In genomic region chr16:12613131-12613991, GRCh38 we compare ENCODE assay signal across 9 cellular contexts.
DNase-seq lines count a peak whose midpoint lies in the region; ATAC-seq, FAIRE-seq and TF ChIP-seq lines count a peak whose summit lies in the region.
"Had no signal": no experiment of that assay in that cellular context is flagged by ENCODE, and none has a peak within 500 bp of the region (broad histone marks: within the 10 kb centered on the region; RNA-seq: fewer than 3 reads in every experiment).

No MANE protein-coding gene starts in this region.

- WGBS in H1 (ENCODE audit: extremely low coverage in 1 of 2, insufficient coverage in 1 of 2, insufficient read length in 1 of 2, insufficient replicate concordance in 2 of 2, low coverage in 1 of 2, low lambda C conversion rate in 2 of 2, missing lambda C conversion rate in 1 of 2), 2 experiments: 69% methylated on average over 15 of the region's 15 CpGs; no CpG with 5 or more reads in 1 of the 2 experiments

- H4K20me1 ChIP-seq in H1 (replicated peaks in 1 of 2; ENCODE audit: control insufficient read depth in 1 of 2, insufficient read depth in 2 of 2, low read length in 2 of 2): no peaks in the 10 kb centered on the region

- no peak overlapping the region for H3K14ac ChIP-seq in H1 (ENCODE audit: insufficient read length)

- peak; percentile 53 for ATAC-seq in HG02642 (IDR thresholded peaks at IDR 0.05; ENCODE audit: poor library complexity, unreplicated experiment)
- ATAC-seq in RWPE2 (ENCODE audit: low read depth): peak; percentile 73
- ATAC-seq in GM19035 (IDR thresholded peaks at IDR 0.05; ENCODE audit: unreplicated experiment): no peak

- no peak overlapping the region for H2BK120ac ChIP-seq in H1 (replicated peaks; ENCODE audit: low read depth, low read length)

- peaks cover 7% of the 10 kb centered on the region for H3K36me3 Mint-ChIP-seq in Caco-2 (ENCODE audit: insufficient read depth, unreplicated experiment)

- no TSS peak for BruUV-seq in Caco-2 (replicated peaks; lab: Mats Ljungman, UMichigan)

- H2AK5ac ChIP-seq in H1 (ENCODE audit: low read depth, low read length): peak overlapping the region; percentile 84; the same call in 1 of the 2 replicates

- TF ChIP-seq RAD21 in H1 (IDR thresholded peaks at IDR 0.05 in 1 of 2, conservative IDR thresholded peaks at IDR 0.05 in 1 of 2; ENCODE audit: low read depth in 2 of 2, low read length in 2 of 2): no peak

- intact Hi-C loops in Caco-2 (cut with micrococcal nuclease; ENCODE audit: unreplicated experiment): loop anchor here (1.0 to 5.0 kb wide), 3 partner anchors 39 to 189 kb away; partner anchors contain the start of gene CPPED1

- H3K4me2 ChIP-seq in H1 (ENCODE audit: insufficient read depth in 1 of 2, low read depth in 2 of 2, low read length in 2 of 2): no peak overlapping the region; a peak in 1 of 4 replicates

- CTCF ChIA-PET in Caco-2 (lab: Charles Lee) (no interaction called here), H1 (lab: Charles Lee; ENCODE audit: partially characterized antibody) (interaction anchor here (1.0 kb wide), 1 partner anchor 63 kb away, joined by 3 read pairs; no protein-coding TSS in a partner anchor)

- no peak overlapping the region for H4K5ac ChIP-seq in H1 (ENCODE audit: insufficient read length, low read depth, low read length)

- H3K79me1 ChIP-seq in H1 (ENCODE audit: low read depth, low read length): no peaks in the 10 kb centered on the region

- H3K4me3 ChIP-seq in Caco-2 (ENCODE audit: low read depth, low read length) (no peak overlapping the region), RWPE2 (ENCODE audit: severe bottlenecking) (no peak overlapping the region), H1 (ENCODE audit: extremely low read depth in 1 of 4, insufficient read depth in 2 of 4, low read depth in 3 of 4, low read length in 4 of 4) (no peak overlapping the region)

- H2AFZ ChIP-seq in H1 (ENCODE audit: low read length): no peak overlapping the region

- POLR2A ChIA-PET in Caco-2 (lab: Charles Lee): interaction anchor here (0.6 kb wide), 1 partner anchor 284 kb away, joined by 8 read pairs; no protein-coding TSS in a partner anchor
- POLR2A ChIA-PET in H1 (lab: Charles Lee; ENCODE audit: partially characterized antibody): no interaction called here

- no peaks in the 10 kb centered on the region for H3K23me2 ChIP-seq in H1 (ENCODE audit: low read depth, low read length)

- H3K9me3 ChIP-seq in Caco-2: 0 out of 2 replicates have a peak, but pooled peaks cover 9% of the 10 kb centered on the region
- H3K9me3 ChIP-seq in RWPE2 (ENCODE audit: severe bottlenecking): no peaks in the 10 kb centered on the region
- no peaks in the 10 kb centered on the region for H3K9me3 ChIP-seq in H1 (ENCODE audit: insufficient read depth in 2 of 2, low read depth in 1 of 2, low read length in 1 of 2)

- no peak for FAIRE-seq in H1 (lab: Jason Lieb, UNC)

- H4K91ac ChIP-seq in H1 (replicated peaks; ENCODE audit: insufficient read length, low read length): no peak overlapping the region

- H3K27me3 ChIP-seq in Caco-2 (replicated peaks; ENCODE audit: control insufficient read depth, insufficient read depth, low read length) (no peaks in the 10 kb centered on the region), RWPE2 (ENCODE audit: insufficient read depth, poor library complexity, severe bottlenecking) (no peaks in the 10 kb centered on the region), H1 (replicated peaks in 1 of 4; ENCODE audit: control insufficient read depth in 3 of 4, extremely low read depth in 1 of 4, insufficient read depth in 3 of 4, low read length in 3 of 4) (no peaks in the 10 kb centered on the region)

- TF ChIP-seq POLR2A in H1 (IDR thresholded peaks at IDR 0.05; ENCODE audit: control extremely low read depth in 1 of 2, low read depth in 2 of 2, low read length in 2 of 2): no peak

- no peak overlapping the region for H2BK15ac ChIP-seq in H1 (ENCODE audit: low read length)

- H4K8ac ChIP-seq in H1 (ENCODE audit: extremely low read depth, insufficient read depth, low read length): no peak overlapping the region

- no peak for TF ChIP-seq CTCF in Caco-2 (IDR thresholded peaks at IDR 0.05; ENCODE audit: insufficient read depth in 1 of 2, low read depth in 1 of 2, low read length in 1 of 2, severe bottlenecking in 1 of 2, unreplicated experiment in 1 of 2)
- no peak for TF ChIP-seq CTCF in RWPE2 (IDR thresholded peaks at IDR 0.05; ENCODE audit: poor library complexity, severe bottlenecking)
- TF ChIP-seq CTCF in H1 (IDR thresholded peaks at IDR 0.05; ENCODE audit: control extremely low read depth in 1 of 3, insufficient read depth in 1 of 3, low read depth in 1 of 3, low read length in 3 of 3): no peak

- H2BK12ac ChIP-seq in H1 (ENCODE audit: low read depth, low read length): no peak overlapping the region; the same call in 1 of the 2 replicates

- H3K56ac ChIP-seq in H1 (replicated peaks; ENCODE audit: insufficient read length, low read depth, low read length): no peak overlapping the region

- H3K79me2 ChIP-seq in H1 (ENCODE audit: control insufficient read depth in 1 of 2, insufficient read depth in 2 of 2, low read length in 2 of 2): no peaks in the 10 kb centered on the region

- H3K23ac ChIP-seq in H1 (ENCODE audit: insufficient read length): no peak overlapping the region

- no peaks in the 10 kb centered on the region for H3K27me3 Mint-ChIP-seq in Caco-2 (ENCODE audit: insufficient read depth, unreplicated experiment)

- H2BK20ac ChIP-seq in H1 (ENCODE audit: low read length): 0 out of 2 replicates have a peak overlapping the region, but pooled peaks have one; percentile 65

- H3K27ac Mint-ChIP-seq in Caco-2 (ENCODE audit: unreplicated experiment): peak overlapping the region; percentile 94

- H3K4me1 Mint-ChIP-seq in Caco-2 (ENCODE audit: low read depth, unreplicated experiment): peaks cover 14% of the 10 kb centered on the region
- H3K4me1 Mint-ChIP-seq: central memory CD8-positive, alpha-beta T cell had no signal

- H3K27ac ChIP-seq in RWPE2 (ENCODE audit: poor library complexity, severe bottlenecking) (peak overlapping the region; percentile 29), H1 (ENCODE audit: low read depth, low read length) (no peak overlapping the region)

- peak overlapping the region; percentile 38; the same call in 1 of the 2 replicates for H3K18ac ChIP-seq in H1 (ENCODE audit: extremely low read depth, low read length)

- no peak overlapping the region for H3K9ac ChIP-seq in H1 (replicated peaks in 1 of 4; ENCODE audit: extremely low read depth in 1 of 4, low read depth in 3 of 4, low read length in 3 of 4)

- peak; percentile 83 to 89 for DNase-seq in Caco-2
- DNase-seq in RWPE2 (ENCODE audit: low spot score): no peak
- peak in 1 of 2 experiments; percentile 39 for DNase-seq in H1 (ENCODE audit: low read depth in 1 of 2, low spot score in 2 of 2)
- peak; percentile 9 for DNase-seq in stimulated activated CD8-positive, alpha-beta memory T cell treated with anti-CD3 and anti-CD28 coated beads, Interleukin-12 subunit alpha, Interleukin-12 subunit beta, amount 100 ng/mL, for 4 hours (ENCODE audit: low read depth)
- no peak for DNase-seq in SHP77 (lab: John Stamatoyannopoulos, UW)
- DNase-seq in NCI-H1092 treated with DMSO at 0.1 percent for 48 hours (lab: John Stamatoyannopoulos, UW): no peak

- no peak overlapping the region for H2BK5ac ChIP-seq in H1 (ENCODE audit: low read depth, low read length)

- no peaks in the 10 kb centered on the region for H3K36me3 ChIP-seq in Caco-2 (ENCODE audit: control insufficient read depth, insufficient read depth, low read length)
- H3K36me3 ChIP-seq in RWPE2 (ENCODE audit: low read depth): no peaks in the 10 kb centered on the region
- H3K36me3 ChIP-seq in H1 (ENCODE audit: control insufficient read depth in 2 of 4, insufficient read depth in 4 of 4, low read length in 3 of 4): no peaks in the 10 kb centered on the region; a peak in 1 of 8 replicates

- peaks cover 51% of the 10 kb centered on the region for H3K4me1 ChIP-seq in Caco-2
- H3K4me1 ChIP-seq in RWPE2 (ENCODE audit: insufficient read depth, poor library complexity, severe bottlenecking): peaks cover 11% of the 10 kb centered on the region
- H3K4me1 ChIP-seq in H1 (replicated peaks in 1 of 4; ENCODE audit: control insufficient read depth in 3 of 4, insufficient read depth in 4 of 4, low read length in 3 of 4): peaks cover 0 to 10% (median 4%) of the 10 kb centered on the region in 4 experiments; a peak in 4 of 7 replicates

- H3K4ac ChIP-seq in H1 (replicated peaks; ENCODE audit: insufficient read length, low read depth, low read length): no peak overlapping the region

- no peaks in the 10 kb centered on the region for H3K9me3 Mint-ChIP-seq in Caco-2 (ENCODE audit: unreplicated experiment)
- H3K9me3 Mint-ChIP-seq: central memory CD8-positive, alpha-beta T cell had no signal

- peak overlapping the region; percentile 69 for H3K4me3 Mint-ChIP-seq in Caco-2 (ENCODE audit: unreplicated experiment)
- H3K4me3 Mint-ChIP-seq: central memory CD8-positive, alpha-beta T cell had no signal

- no peak for TF ChIP-seq EP300 in H1 (IDR thresholded peaks at IDR 0.05; ENCODE audit: borderline replicate concordance in 1 of 2, low read depth in 2 of 2, low read length in 2 of 2)

TF ChIP-seq in H1, 55 proteins besides CTCF, POLR2A, EP300 and RAD21 (continues in another document):
- peak; percentile 91 for TF ChIP-seq BACH1 (IDR thresholded peaks at IDR 0.05; ENCODE audit: low read length)
- TF ChIP-seq SIN3A (conservative IDR thresholded peaks at IDR 0.05 in 1 of 2, IDR thresholded peaks at IDR 0.05 in 1 of 2; ENCODE audit: low read depth in 1 of 2, low read length in 2 of 2): no peak
- no peak for TF ChIP-seq CBX5 (IDR thresholded peaks at IDR 0.05; ENCODE audit: low read depth, low read length)
- no peak for TF ChIP-seq SP2 (IDR thresholded peaks at IDR 0.05; ENCODE audit: low read length)
- TF ChIP-seq JUN (IDR thresholded peaks at IDR 0.05; ENCODE audit: low read depth, low read length): peak; percentile 53; the same call in 1 of the 2 replicates
- TF ChIP-seq CTBP2 (IDR thresholded peaks at IDR 0.05; ENCODE audit: borderline replicate concordance, insufficient read depth, insufficient read length, low read length): no peak
- TF ChIP-seq JUND (IDR thresholded peaks at IDR 0.05; ENCODE audit: low read length): peak; percentile 74
- no peak for TF ChIP-seq KDM1A (IDR thresholded peaks at IDR 0.05; ENCODE audit: borderline replicate concordance, low read length)
- TF ChIP-seq MAFK (IDR thresholded peaks at IDR 0.05; ENCODE audit: low read depth, low read length): peak; percentile 59; the same call in 1 of the 2 replicates
- TF ChIP-seq SUZ12 (IDR thresholded peaks at IDR 0.05; ENCODE audit: low read length): no peak
- no peak for TF ChIP-seq USF2 (IDR thresholded peaks at IDR 0.05; ENCODE audit: low read length)
- no peak for TF ChIP-seq FOSL1 (IDR thresholded peaks at IDR 0.05; ENCODE audit: insufficient read depth, low read depth, low read length)

Comparison
In these comparisons a context has a peak if more than half of its experiments do, and no peak if none do; other contexts are left out.
1. DNase-seq: peak in Caco-2 (2 of 2) and stimulated activated CD8-positive, alpha-beta memory T cell treated with anti-CD3 and anti-CD28 coated beads, Interleukin-12 subunit alpha, Interleukin-12 subunit beta, amount 100 ng/mL, for 4 hours (single experiment); none in RWPE2 (single experiment), SHP77 (0 of 2) and NCI-H1092 treated with DMSO at 0.1 percent for 48 hours (single experiment).